ENCODE assay signal across 1 cellular context in genomic region chr22:30425616-30426394, GRCh38.
TF ChIP-seq lines count a peak whose summit lies in the region.

Gene MTFP1 (plus strand): TSS chr22:30425768. CDS start chr22:30425880, 112 bp downstream.

TF ChIP-seq in HepG2, 621 proteins besides CTCF, POLR2A, EP300 and RAD21 (continued from another document and continues in another):
- TF ChIP-seq SNAPC5 (CRISPR knock-in tag; IDR thresholded peaks at IDR 0.05; ENCODE audit: borderline replicate concordance) (no peak), HDAC2 (CRISPR knock-in tag; IDR thresholded peaks at IDR 0.05) (peak; percentile 64), NFE2 (CRISPR knock-in tag; IDR thresholded peaks at IDR 0.05) (no peak), PTBP1 (IDR thresholded peaks at IDR 0.05; ENCODE audit: low read depth, low read length, poor library complexity, severe bottlenecking) (peak; percentile 42), UBTF (CRISPR knock-in tag; IDR thresholded peaks at IDR 0.05) (peak; percentile 74), ZNF547 (CRISPR knock-in tag; IDR thresholded peaks at IDR 0.05) (0 out of 2 replicates have a peak, but pooled peaks have one; percentile 50), HOXA7 (CRISPR knock-in tag; IDR thresholded peaks at IDR 0.05) (no peak), ZNF761 (CRISPR knock-in tag; conservative IDR thresholded peaks at IDR 0.05) (0 out of 2 replicates have a peak, but pooled peaks have one; percentile 29), CHD2 (IDR thresholded peaks at IDR 0.05; ENCODE audit: low read depth, low read length) (no peak), ZNF101 (CRISPR knock-in tag; IDR thresholded peaks at IDR 0.05; ENCODE audit: borderline replicate concordance, low read depth) (no peak), NR2F6 (IDR thresholded peaks at IDR 0.05) (no peak), NR2F6 (CRISPR knock-in tag; IDR thresholded peaks at IDR 0.05) (0 out of 2 replicates have a peak, but pooled peaks have one; percentile 13), ZNF256 (CRISPR knock-in tag; conservative IDR thresholded peaks at IDR 0.05) (no peak), MEIS2 (CRISPR knock-in tag; IDR thresholded peaks at IDR 0.05) (peak; percentile 13; the same call in 1 of the 2 replicates), ZHX2 (IDR thresholded peaks at IDR 0.05; ENCODE audit: low read depth) (0 out of 2 replicates have a peak, but pooled peaks have one; percentile 15), ZHX2 (CRISPR knock-in tag; IDR thresholded peaks at IDR 0.05; ENCODE audit: borderline replicate concordance) (no peak), RBM22 (optimal IDR thresholded peaks at IDR 0.05; ENCODE audit: low read length) (no peak), GMEB2 (CRISPR knock-in tag; IDR thresholded peaks at IDR 0.05; ENCODE audit: low read depth) (no peak), ZFX (CRISPR knock-in tag; IDR thresholded peaks at IDR 0.05; ENCODE audit: low read depth) (peak; percentile 56), DPF2 (CRISPR knock-in tag; IDR thresholded peaks at IDR 0.05; ENCODE audit: borderline replicate concordance, low read depth) (no peak), ZNF724P (CRISPR knock-in tag; IDR thresholded peaks at IDR 0.05; ENCODE audit: borderline replicate concordance) (no peak), CREB1 (IDR thresholded peaks at IDR 0.05) (no peak), CREB1 (CRISPR knock-in tag; IDR thresholded peaks at IDR 0.05) (no peak), RBFOX2 (IDR thresholded peaks at IDR 0.05; ENCODE audit: low read depth, low read length) (peak; percentile 83), ZNF335 (CRISPR knock-in tag; IDR thresholded peaks at IDR 0.05) (peak; percentile 61; the same call in 1 of the 2 replicates), ATF7 (IDR thresholded peaks at IDR 0.05) (no peak), ATF7 (CRISPR knock-in tag; IDR thresholded peaks at IDR 0.05) (no peak), ARHGAP35 (CRISPR knock-in tag; IDR thresholded peaks at IDR 0.05; ENCODE audit: borderline replicate concordance) (0 out of 2 replicates have a peak, but pooled peaks have one; percentile 70), MXD4 (CRISPR knock-in tag; IDR thresholded peaks at IDR 0.05) (peak; percentile 51), ZNF33B (CRISPR knock-in tag; IDR thresholded peaks at IDR 0.05) (no peak), NFRKB (IDR thresholded peaks at IDR 0.05) (no peak), SNAPC2 (CRISPR knock-in tag; IDR thresholded peaks at IDR 0.05) (peak; percentile 70; the same call in 1 of the 2 replicates), ZNF512 (CRISPR knock-in tag; IDR thresholded peaks at IDR 0.05) (no peak), ZNF432 (CRISPR knock-in tag; IDR thresholded peaks at IDR 0.05; ENCODE audit: borderline replicate concordance) (0 out of 2 replicates have a peak, but pooled peaks have one; percentile 27)
- TF ChIP-seq, protein P1, sequence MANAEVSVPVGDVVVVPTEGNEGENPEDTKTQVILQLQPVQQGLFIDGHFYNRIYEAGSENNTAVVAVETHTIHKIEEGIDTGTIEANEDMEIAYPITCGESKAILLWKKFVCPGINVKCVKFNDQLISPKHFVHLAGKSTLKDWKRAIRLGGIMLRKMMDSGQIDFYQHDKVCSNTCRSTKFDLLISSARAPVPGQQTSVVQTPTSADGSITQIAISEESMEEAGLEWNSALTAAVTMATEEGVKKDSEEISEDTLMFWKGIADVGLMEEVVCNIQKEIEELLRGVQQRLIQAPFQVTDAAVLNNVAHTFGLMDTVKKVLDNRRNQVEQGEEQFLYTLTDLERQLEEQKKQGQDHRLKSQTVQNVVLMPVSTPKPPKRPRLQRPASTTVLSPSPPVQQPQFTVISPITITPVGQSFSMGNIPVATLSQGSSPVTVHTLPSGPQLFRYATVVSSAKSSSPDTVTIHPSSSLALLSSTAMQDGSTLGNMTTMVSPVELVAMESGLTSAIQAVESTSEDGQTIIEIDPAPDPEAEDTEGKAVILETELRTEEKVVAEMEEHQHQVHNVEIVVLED (CRISPR knock-in tag; IDR thresholded peaks at IDR 0.05; ENCODE audit: borderline replicate concordance) = peak; percentile 64
- TF ChIP-seq, protein P2, sequence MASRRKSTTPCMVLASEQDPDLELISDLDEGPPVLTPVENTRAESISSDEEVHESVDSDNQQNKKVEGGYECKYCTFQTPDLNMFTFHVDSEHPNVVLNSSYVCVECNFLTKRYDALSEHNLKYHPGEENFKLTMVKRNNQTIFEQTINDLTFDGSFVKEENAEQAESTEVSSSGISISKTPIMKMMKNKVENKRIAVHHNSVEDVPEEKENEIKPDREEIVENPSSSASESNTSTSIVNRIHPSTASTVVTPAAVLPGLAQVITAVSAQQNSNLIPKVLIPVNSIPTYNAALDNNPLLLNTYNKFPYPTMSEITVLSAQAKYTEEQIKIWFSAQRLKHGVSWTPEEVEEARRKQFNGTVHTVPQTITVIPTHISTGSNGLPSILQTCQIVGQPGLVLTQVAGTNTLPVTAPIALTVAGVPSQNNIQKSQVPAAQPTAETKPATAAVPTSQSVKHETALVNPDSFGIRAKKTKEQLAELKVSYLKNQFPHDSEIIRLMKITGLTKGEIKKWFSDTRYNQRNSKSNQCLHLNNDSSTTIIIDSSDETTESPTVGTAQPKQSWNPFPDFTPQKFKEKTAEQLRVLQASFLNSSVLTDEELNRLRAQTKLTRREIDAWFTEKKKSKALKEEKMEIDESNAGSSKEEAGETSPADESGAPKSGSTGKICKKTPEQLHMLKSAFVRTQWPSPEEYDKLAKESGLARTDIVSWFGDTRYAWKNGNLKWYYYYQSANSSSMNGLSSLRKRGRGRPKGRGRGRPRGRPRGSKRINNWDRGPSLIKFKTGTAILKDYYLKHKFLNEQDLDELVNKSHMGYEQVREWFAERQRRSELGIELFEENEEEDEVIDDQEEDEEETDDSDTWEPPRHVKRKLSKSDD (CRISPR knock-in tag; IDR thresholded peaks at IDR 0.05; ENCODE audit: low read depth) = 0 out of 2 replicates have a peak, but pooled peaks have one; percentile 68
- TF ChIP-seq, protein P3, sequence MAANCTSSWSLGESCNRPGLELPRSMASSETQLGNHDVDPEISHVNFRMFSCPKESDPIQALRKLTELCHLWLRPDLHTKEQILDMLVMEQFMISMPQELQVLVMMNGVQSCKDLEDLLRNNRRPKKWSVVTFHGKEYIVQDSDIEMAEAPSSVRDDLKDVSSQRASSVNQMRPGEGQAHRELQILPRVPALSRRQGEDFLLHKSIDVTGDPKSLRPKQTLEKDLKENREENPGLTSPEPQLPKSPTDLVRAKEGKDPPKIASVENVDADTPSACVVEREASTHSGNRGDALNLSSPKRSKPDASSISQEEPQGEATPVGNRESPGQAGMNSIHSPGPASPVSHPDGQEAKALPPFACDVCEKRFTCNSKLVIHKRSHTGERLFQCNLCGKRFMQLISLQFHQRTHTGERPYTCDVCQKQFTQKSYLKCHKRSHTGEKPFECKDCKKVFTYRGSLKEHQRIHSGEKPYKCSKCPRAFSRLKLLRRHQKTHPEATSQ (CRISPR knock-in tag; IDR thresholded peaks at IDR 0.05; ENCODE audit: borderline replicate concordance) = no peak
- TF ChIP-seq, protein P4, sequence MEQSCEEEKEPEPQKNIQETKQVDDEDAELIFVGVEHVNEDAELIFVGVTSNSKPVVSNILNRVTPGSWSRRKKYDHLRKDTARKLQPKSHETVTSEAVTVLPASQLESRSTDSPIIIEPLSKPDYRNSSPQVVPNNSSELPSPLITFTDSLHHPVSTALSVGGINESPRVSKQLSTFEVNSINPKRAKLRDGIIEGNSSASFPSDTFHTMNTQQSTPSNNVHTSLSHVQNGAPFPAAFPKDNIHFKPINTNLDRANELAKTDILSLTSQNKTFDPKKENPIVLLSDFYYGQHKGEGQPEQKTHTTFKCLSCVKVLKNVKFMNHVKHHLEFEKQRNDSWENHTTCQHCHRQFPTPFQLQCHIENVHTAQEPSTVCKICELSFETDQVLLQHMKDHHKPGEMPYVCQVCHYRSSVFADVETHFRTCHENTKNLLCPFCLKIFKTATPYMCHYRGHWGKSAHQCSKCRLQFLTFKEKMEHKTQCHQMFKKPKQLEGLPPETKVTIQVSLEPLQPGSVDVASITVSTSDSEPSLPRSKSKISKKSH (CRISPR knock-in tag; IDR thresholded peaks at IDR 0.05; ENCODE audit: borderline replicate concordance) = peak; percentile 78; the same call in 1 of the 2 replicates
- TF ChIP-seq, protein P5, sequence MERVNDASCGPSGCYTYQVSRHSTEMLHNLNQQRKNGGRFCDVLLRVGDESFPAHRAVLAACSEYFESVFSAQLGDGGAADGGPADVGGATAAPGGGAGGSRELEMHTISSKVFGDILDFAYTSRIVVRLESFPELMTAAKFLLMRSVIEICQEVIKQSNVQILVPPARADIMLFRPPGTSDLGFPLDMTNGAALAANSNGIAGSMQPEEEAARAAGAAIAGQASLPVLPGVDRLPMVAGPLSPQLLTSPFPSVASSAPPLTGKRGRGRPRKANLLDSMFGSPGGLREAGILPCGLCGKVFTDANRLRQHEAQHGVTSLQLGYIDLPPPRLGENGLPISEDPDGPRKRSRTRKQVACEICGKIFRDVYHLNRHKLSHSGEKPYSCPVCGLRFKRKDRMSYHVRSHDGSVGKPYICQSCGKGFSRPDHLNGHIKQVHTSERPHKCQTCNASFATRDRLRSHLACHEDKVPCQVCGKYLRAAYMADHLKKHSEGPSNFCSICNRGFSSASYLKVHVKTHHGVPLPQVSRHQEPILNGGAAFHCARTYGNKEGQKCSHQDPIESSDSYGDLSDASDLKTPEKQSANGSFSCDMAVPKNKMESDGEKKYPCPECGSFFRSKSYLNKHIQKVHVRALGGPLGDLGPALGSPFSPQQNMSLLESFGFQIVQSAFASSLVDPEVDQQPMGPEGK (CRISPR knock-in tag; IDR thresholded peaks at IDR 0.05) = peak; percentile 47; the same call in 1 of the 2 replicates
